9 cellular contexts compared by ENCODE assay signal in genomic region chr7:150483499-150483898, GRCh38. TPM values are rescaled to one million over a fixed set of nuclear protein-coding genes. Genes with fewer than 3 reads are reported as not detected.
DNase-seq lines count a peak whose midpoint lies in the region; ATAC-seq, FAIRE-seq and TF ChIP-seq lines count a peak whose summit lies in the region.
"Not testable (repeated sequence)": the region's sequence is repeated elsewhere in the genome, so short reads cannot be mapped to it uniquely, and the experiment has no call there.
"Had no signal": no experiment of that assay in that cellular context is flagged by ENCODE, and none has a peak within 500 bp of the region (broad histone marks: within the 10 kb centered on the region; RNA-seq: fewer than 3 reads in every experiment).

No MANE protein-coding gene starts in this region.

- 0% methylated on average over 2 of the region's 2 CpGs for WGBS in K562 (ENCODE audit: insufficient coverage, low coverage, missing lambda C conversion rate)
- 6 to 18% methylated on average over 2 of the region's 2 CpGs for WGBS in lung, 2 donors

- TF ChIP-seq RAD21 in K562 (CRISPR knock-in tag; conservative IDR thresholded peaks at IDR 0.05 in 1 of 2, IDR thresholded peaks at IDR 0.05 in 1 of 2), result not testable (repeated sequence)

- peak overlapping the region; percentile 63 for H2AFZ ChIP-seq in DND-41 (ENCODE audit: low read depth, low read length)
- H2AFZ ChIP-seq in K562 (ENCODE audit: low read depth, low read length), result not testable (repeated sequence)

- not testable (repeated sequence) for ATAC-seq in DND-41 (ENCODE audit: insufficient read depth, low read depth); activated CD8-positive, alpha-beta T cell treated with anti-CD3 and anti-CD28 coated beads, Interleukin-2, amount 10 ng/mL, durations not matched to agents 7 days and 5 days; K562
- peak; percentile 52 for ATAC-seq in Right ventricle myocardium inferior
- ATAC-seq in lung (ENCODE audit: insufficient read depth, low FRiP score), result peak; percentile 32
- peak in 1 of 2 donors; percentile 39 for ATAC-seq in gastrocnemius medialis

- not testable (repeated sequence) for FAIRE-seq in K562 (lab: Jason Lieb, UNC)

- not testable (repeated sequence) for H3K27me3 ChIP-seq in DND-41 (ENCODE audit: insufficient read depth, low read length, poor library complexity); lung (ENCODE audit: control insufficient read depth, insufficient read depth); gastrocnemius medialis
- peaks cover 19 to 26% of the 10 kb centered on the region in 2 experiments for H3K27me3 ChIP-seq in K562 (ENCODE audit: control insufficient read depth in 2 of 2, insufficient read depth in 2 of 2, low read length in 2 of 2)

- not testable (repeated sequence) for H3K9me3 Mint-ChIP-seq in activated CD8-positive, alpha-beta T cell treated with anti-CD3 and anti-CD28 coated beads, Interleukin-2, amount 10 ng/mL, durations not matched to agents 7 days and 5 days (ENCODE audit: insufficient read depth)

- H3K79me2 ChIP-seq in DND-41 (ENCODE audit: insufficient read depth, low read length); K562 (ENCODE audit: control insufficient read depth, insufficient read depth, low read length): not testable (repeated sequence)

- TF ChIP-seq EP300 in K562 (IDR thresholded peaks at IDR 0.05; ENCODE audit: low read length), result not testable (repeated sequence)

- H3K36me3 Mint-ChIP-seq in activated CD8-positive, alpha-beta T cell treated with anti-CD3 and anti-CD28 coated beads, Interleukin-2, amount 10 ng/mL, durations not matched to agents 7 days and 5 days (ENCODE audit: low read depth), result peaks cover 37% of the 10 kb centered on the region

- H3K4me1 ChIP-seq in DND-41 (ENCODE audit: insufficient read depth, low read length), result peaks cover 61% of the 10 kb centered on the region
- H3K4me1 ChIP-seq in K562 (replicated peaks in 1 of 2; ENCODE audit: control insufficient read depth in 2 of 2, insufficient read depth in 2 of 2, low read length in 2 of 2); lung (ENCODE audit: control insufficient read depth in 2 of 2, insufficient read depth in 2 of 2, low read length in 2 of 2); gastrocnemius medialis: not testable (repeated sequence)

- peak overlapping the region; percentile 78 for H3K27ac ChIP-seq in DND-41 (ENCODE audit: low read length)
- not testable (repeated sequence) for H3K27ac ChIP-seq in K562 (ENCODE audit: extremely low read depth, low read depth, low read length); lung (ENCODE audit: low read depth in 1 of 2, low read length in 1 of 2)
- H3K27ac ChIP-seq in gastrocnemius medialis, result peak overlapping the region in 3 of 4 donors; percentile 54 to 68 (median 54)

- POLR2A ChIA-PET in activated CD8-positive, alpha-beta T cell treated with anti-CD3 and anti-CD28 coated beads, Interleukin-2, amount 10 ng/mL, durations not matched to agents 7 days and 5 days (lab: Charles Lee), result interaction anchor here (1.7 to 6.9 kb wide), 4 partner anchors 19 to 233 kb away, joined by 4 to 102 read pairs (median 23); partner anchors contain the start of genes GIMAP1, GIMAP7 and GIMAP8
- POLR2A ChIA-PET in K562 (lab: Yijun Ruan, JAX), result not testable (repeated sequence)

- H3K9ac ChIP-seq in DND-41 (ENCODE audit: low read depth, low read length), result peak overlapping the region; percentile 48
- not testable (repeated sequence) for H3K9ac ChIP-seq in K562 (ENCODE audit: insufficient read depth in 1 of 2, low read depth in 2 of 2, low read length in 2 of 2)

- not testable (repeated sequence) for H3K9me3 ChIP-seq in DND-41 (ENCODE audit: insufficient read depth, low read length, severe bottlenecking); K562 (replicated peaks; ENCODE audit: control insufficient read depth, insufficient read depth, low read depth, low read length); lung (ENCODE audit: control insufficient read depth in 2 of 2, insufficient read depth in 1 of 2, low read length in 1 of 2); gastrocnemius medialis

- intact Hi-C loops in K562 (cut with micrococcal nuclease), result loop anchor here (5.0 kb wide), 1 partner anchor 36 kb away; no protein-coding TSS in a partner anchor
- intact Hi-C loops in Right ventricle myocardium inferior (cut with DNase I); gastrocnemius medialis (cut with DNase I; ENCODE audit: low total_unique reads): not testable (repeated sequence)

- not testable (repeated sequence) for H4K20me1 ChIP-seq in DND-41 (ENCODE audit: insufficient read depth, low read length); K562 (replicated peaks; ENCODE audit: control insufficient read depth, insufficient read depth, low read length)

- in situ Hi-C loops in K562 (cut with MboI); gastrocnemius medialis (cut with MboI; ENCODE audit: low sequenced_read_pairs in 4 of 4): not testable (repeated sequence)

- H3K27me3 Mint-ChIP-seq in activated CD8-positive, alpha-beta T cell treated with anti-CD3 and anti-CD28 coated beads, Interleukin-2, amount 10 ng/mL, durations not matched to agents 7 days and 5 days (ENCODE audit: low read depth), result not testable (repeated sequence)

- H3K36me3 ChIP-seq in DND-41 (ENCODE audit: insufficient read depth, low read length); K562 (ENCODE audit: control insufficient read depth, insufficient read depth, low read length); lung (ENCODE audit: control insufficient read depth in 2 of 2, insufficient read depth in 2 of 2, low read length in 2 of 2); gastrocnemius medialis: not testable (repeated sequence)

- peak overlapping the region; percentile 89 for H3K27ac Mint-ChIP-seq in activated CD8-positive, alpha-beta T cell treated with anti-CD3 and anti-CD28 coated beads, Interleukin-2, amount 10 ng/mL, durations not matched to agents 7 days and 5 days

- H3K9me1 ChIP-seq in K562 (ENCODE audit: control insufficient read depth, insufficient read depth, low read length), result not testable (repeated sequence)

- H3K4me3 Mint-ChIP-seq in activated CD8-positive, alpha-beta T cell treated with anti-CD3 and anti-CD28 coated beads, Interleukin-2, amount 10 ng/mL, durations not matched to agents 7 days and 5 days, result peak overlapping the region; percentile 68

- CTCF ChIA-PET in activated CD8-positive, alpha-beta T cell treated with anti-CD3 and anti-CD28 coated beads, Interleukin-2, amount 10 ng/mL, durations not matched to agents 7 days and 5 days (lab: Charles Lee), result interaction anchor here (0.9 to 6.7 kb wide), 6 partner anchors 9 to 272 kb away, joined by 3 to 45 read pairs (median 4); partner anchors contain the start of gene GIMAP8
- CTCF ChIA-PET in K562 (lab: Yijun Ruan, JAX; ENCODE audit: low intra/inter-chr PET ratio), result not testable (repeated sequence)

- TF ChIP-seq CTCF in DND-41 (IDR thresholded peaks at IDR 0.05; ENCODE audit: borderline replicate concordance, extremely low read depth, low read length, poor library complexity, severe bottlenecking); K562 (IDR thresholded peaks at IDR 0.05 in 2 of 3, conservative IDR thresholded peaks at IDR 0.05 in 1 of 3; ENCODE audit: insufficient read depth in 2 of 3, low read depth in 1 of 3, low read length in 3 of 3); lung (IDR thresholded peaks at IDR 0.05; ENCODE audit: control extremely low read depth, extremely low read depth); gastrocnemius medialis (IDR thresholded peaks at IDR 0.05 in 4 of 5, conservative IDR thresholded peaks at IDR 0.05 in 1 of 5): not testable (repeated sequence)

- not testable (repeated sequence) for BruUV-seq in K562 (replicated peaks; lab: Mats Ljungman, UMichigan)

- TF ChIP-seq POLR2A in K562 (conservative IDR thresholded peaks at IDR 0.05); gastrocnemius medialis (IDR thresholded peaks at IDR 0.05): not testable (repeated sequence)

- peak overlapping the region; percentile 54 for H3K4me2 ChIP-seq in DND-41 (ENCODE audit: insufficient read depth, low read length)
- H3K4me2 ChIP-seq in K562 (ENCODE audit: insufficient read depth, low read length), result not testable (repeated sequence)

- DNase-seq in DND-41; activated CD8-positive, alpha-beta T cell treated with anti-CD3 and anti-CD28 coated beads, Interleukin-2, amount 10 ng/mL, durations not matched to agents 7 days and 5 days; K562 (ENCODE audit: extremely low read depth in 1 of 4, low spot score in 3 of 4); Right ventricle myocardium inferior (ENCODE audit: missing footprints); lung (ENCODE audit: low spot score): not testable (repeated sequence)
- DNase-seq in SIG-M5 treated with dmso at 0.1 percent for 504 hours (lab: John Stamatoyannopoulos, UW; ENCODE audit: unreplicated experiment), result peak; percentile 11
- peak in 1 of 2 donors; percentile 24 for DNase-seq in gastrocnemius medialis

- H3K4me1 Mint-ChIP-seq in activated CD8-positive, alpha-beta T cell treated with anti-CD3 and anti-CD28 coated beads, Interleukin-2, amount 10 ng/mL, durations not matched to agents 7 days and 5 days (ENCODE audit: low read depth), result peaks cover 81% of the 10 kb centered on the region

- H3K4me3 ChIP-seq in DND-41 (ENCODE audit: low read depth in 1 of 2, low read length in 2 of 2), result peak overlapping the region in 1 of 2 experiments; percentile 15; a peak in 1 of 4 replicates
- not testable (repeated sequence) for H3K4me3 ChIP-seq in K562, lung
- peak overlapping the region in 1 of 4 donors; percentile 17 for H3K4me3 ChIP-seq in gastrocnemius medialis

RNA-seq across cellular contexts. Expression of gene GIMAP7, which starts 31.2 kb away (rescaled TPM):
- total RNA-seq in activated CD8-positive, alpha-beta T cell treated with anti-CD3 and anti-CD28 coated beads, Interleukin-2, amount 10 ng/mL, durations not matched to agents 7 days and 5 days, result 100 to 1,000 TPM; 134 TPM
- total RNA-seq in K562 (2011; cell fraction: chromatin; rRNA removed; ENCODE audit: low replicate concordance), result not detected in 2 replicates
- not detected in 2 replicates for total RNA-seq in K562 (2011; cell fraction: nucleolus; rRNA removed)
- not detected in 2 replicates for total RNA-seq in K562 (2011; cell fraction: nucleoplasm; rRNA removed)
- not detected in 2 replicates for total RNA-seq in K562 (2014; rRNA removed)
- total RNA-seq in K562 (2014; rRNA removed; fragmentation: Illumina TruSeq; extraction: Trizol), result not detected in 2 replicates
- not detected in 2 replicates for total RNA-seq in K562 (2015; rRNA removed; fragmentation: Illumina TruSeq; extraction: Trizol)
- 0.25 and 0.42 TPM in 2 replicates for total RNA-seq in K562 (2021)
- polyA plus RNA-seq in K562 (2011; rRNA removed), result not detected in 2 replicates
- not detected in 2 replicates for polyA plus RNA-seq in K562 (2011; cell fraction: cytosol; rRNA removed)
- not detected in 2 replicates for polyA plus RNA-seq in K562 (2011; cell fraction: nucleus; rRNA removed)
- polyA plus RNA-seq in K562 (2012), result not detected in 2 replicates
- not detected in 2 replicates for polyA plus RNA-seq in K562 (2014; fragmentation: Illumina TruSeq; extraction: Trizol)
- polyA plus RNA-seq in K562 (2014; fragmentation: Nextera tagmentation; extraction: Ambion mirVana), result not detected
- not detected in 2 replicates for polyA plus RNA-seq in K562 (2014; rRNA removed)
- not detected in 2 replicates for polyA minus RNA-seq in K562 (2011; rRNA and poly(A)+ RNA removed)
- polyA minus RNA-seq in K562 (2011; cell fraction: cytosol; rRNA and poly(A)+ RNA removed), result not detected in 2 replicates
- not detected in 2 replicates for polyA minus RNA-seq in K562 (2011; cell fraction: nucleus; rRNA and poly(A)+ RNA removed)
- 21.4 TPM for total RNA-seq in Right ventricle myocardium inferior
- 10 to 100 TPM; 20.6 to 30.8 TPM for total RNA-seq in lung
- polyA plus RNA-seq in lung, result 10 to 100 TPM; 39.8 to 54.7 TPM
- 1 to 10 TPM; 6.6 to 7.8 (median 7.0) TPM for total RNA-seq in gastrocnemius medialis
- total RNA-seq: bronchial epithelial cell had no signal
- polyA plus RNA-seq: neural cell had no signal

RNA-seq across cellular contexts. Expression of gene GIMAP8, which starts 33.1 kb away (rescaled TPM):
- 10 to 100 TPM; 21.5 to 22.3 TPM for total RNA-seq in activated CD8-positive, alpha-beta T cell treated with anti-CD3 and anti-CD28 coated beads, Interleukin-2, amount 10 ng/mL, durations not matched to agents 7 days and 5 days
- not detected in 2 replicates for total RNA-seq in K562 (2011; cell fraction: chromatin; rRNA removed; ENCODE audit: low replicate concordance)
- not detected in 2 replicates for total RNA-seq in K562 (2011; cell fraction: nucleolus; rRNA removed)
- not detected in 2 replicates for total RNA-seq in K562 (2011; cell fraction: nucleoplasm; rRNA removed)
- total RNA-seq in K562 (2014; rRNA removed) (not detected in 2 replicates), K562 (2014; rRNA removed; fragmentation: Illumina TruSeq; extraction: Trizol) (not detected in 2 replicates), K562 (2015; rRNA removed; fragmentation: Illumina TruSeq; extraction: Trizol) (not detected in 2 replicates), K562 (2021) (0.16 TPM in 1 of 2 replicates, not detected in the other), Right ventricle myocardium inferior (14.9 TPM), lung (10 to 100 TPM; 20.9 to 25.0 TPM), gastrocnemius medialis (10 to 100 TPM in 1 of 4 donors, 1 to 10 TPM in 3; 5.4 to 10.4 (median 7.1) TPM)
- polyA plus RNA-seq in K562 (2011; rRNA removed) (not detected in 2 replicates), K562 (2014; fragmentation: Illumina TruSeq; extraction: Trizol) (not detected in 2 replicates), K562 (2014; fragmentation: Nextera tagmentation; extraction: Ambion mirVana) (not detected), K562 (2014; rRNA removed) (not detected in 2 replicates), lung (10 to 100 TPM; 14.4 to 23.0 TPM)
- not detected in 2 replicates for polyA plus RNA-seq in K562 (2011; cell fraction: cytosol; rRNA removed)
- not detected in 2 replicates for polyA plus RNA-seq in K562 (2011; cell fraction: nucleus; rRNA removed)
- polyA plus RNA-seq in K562 (2012), result 0.01 TPM in 2 replicates
- not detected in 2 replicates for polyA minus RNA-seq in K562 (2011; rRNA and poly(A)+ RNA removed)
- polyA minus RNA-seq in K562 (2011; cell fraction: cytosol; rRNA and poly(A)+ RNA removed), result not detected in 2 replicates
- not detected in 2 replicates for polyA minus RNA-seq in K562 (2011; cell fraction: nucleus; rRNA and poly(A)+ RNA removed)
- polyA plus RNA-seq: neural cell had no signal

Comparison
In these comparisons a context has a peak if more than half of its experiments do, and no peak if none do; other contexts are left out.
1. RNA of gene GIMAP7, which starts 31.2 kb away (total RNA-seq): 134 TPM in activated CD8-positive, alpha-beta T cell treated with anti-CD3 and anti-CD28 coated beads, Interleukin-2, amount 10 ng/mL, durations not matched to agents 7 days and 5 days, 20.6 to 30.8 TPM in lung, 21.4 TPM in Right ventricle myocardium inferior (single experiment) and 6.6 to 7.8 TPM in gastrocnemius medialis; 0.25 to 0.42 TPM in K562; every median in the first group is over 4 times any median in the second.
2. RNA of gene GIMAP8, which starts 33.1 kb away (total RNA-seq): 20.9 to 25.0 TPM in lung, 21.5 to 22.3 TPM in activated CD8-positive, alpha-beta T cell treated with anti-CD3 and anti-CD28 coated beads, Interleukin-2, amount 10 ng/mL, durations not matched to agents 7 days and 5 days, 14.9 TPM in Right ventricle myocardium inferior (single experiment) and 5.4 to 10.4 TPM in gastrocnemius medialis; 0.16 TPM in K562; every median in the first group is over 4 times any median in the second.